Comparison of ENCODE assay signal across 8 cellular contexts in the genomic region with DNA sequence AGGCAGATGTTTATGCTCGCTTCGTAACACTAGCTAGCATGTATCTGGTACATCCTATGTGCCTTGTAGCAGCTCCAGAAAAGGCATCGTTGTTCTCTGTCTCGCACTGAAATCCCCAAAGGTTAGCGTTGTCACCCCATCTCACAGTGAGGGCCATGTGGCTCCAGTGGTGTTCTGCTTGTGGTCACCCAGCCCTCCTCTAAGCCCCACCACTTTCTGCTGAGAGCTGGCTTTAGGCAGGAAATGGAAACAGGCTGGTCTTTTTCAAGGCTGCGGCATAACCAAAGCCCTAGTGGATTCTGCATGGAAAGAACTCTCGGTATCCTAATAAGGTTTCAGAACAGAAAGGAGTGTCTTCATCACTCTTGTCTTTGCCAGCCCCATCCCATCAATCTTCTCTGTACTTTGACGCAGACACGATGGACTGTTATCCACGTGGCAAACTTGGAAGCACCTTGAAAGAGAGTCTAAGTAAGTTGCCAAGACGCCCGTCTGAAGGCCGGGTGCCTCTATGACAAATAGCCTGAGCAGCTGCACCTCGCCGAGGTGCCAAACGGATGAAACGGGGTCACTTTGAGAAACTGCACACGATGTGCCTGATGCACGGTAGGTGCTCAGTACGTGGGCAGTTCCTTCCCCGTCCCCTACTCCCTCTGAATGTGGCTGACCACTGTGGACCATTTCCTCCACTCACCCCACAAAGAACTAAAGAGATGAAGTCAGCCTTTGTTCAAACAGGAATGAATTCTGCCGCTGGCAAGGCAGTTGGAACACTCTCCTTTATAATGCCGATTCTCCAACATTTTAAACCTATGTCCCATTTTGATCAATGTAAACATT. TPM values are rescaled to one million over a fixed set of nuclear protein-coding genes. Genes with fewer than 3 reads are reported as not detected.
A peak's percentile ranks its signal among the peaks of the same experiment; 100 is the strongest.
DNase-seq lines count a peak whose midpoint lies in the region; ATAC-seq and TF ChIP-seq lines count a peak whose summit lies in the region.

No MANE protein-coding gene starts in this region.

- peak; percentile 16 to 60 for TF ChIP-seq POLR2A in gastrocnemius medialis (IDR thresholded peaks at IDR 0.05)

- peak overlapping the region; percentile 31 to 48 (median 34) for H3K4me3 ChIP-seq in gastrocnemius medialis

- TF ChIP-seq CTCF in gastrocnemius medialis (IDR thresholded peaks at IDR 0.05 in 4 of 5, conservative IDR thresholded peaks at IDR 0.05 in 1 of 5), result peak in 1 of 5 experiments; percentile 19

- DNase-seq in Kasumi-1 (lab: John Stamatoyannopoulos, UW), result peak; percentile 54 to 80
- DNase-seq in gastrocnemius medialis, result peak; percentile 90 to 97
- no peak for DNase-seq in NOMO-1 treated with dmso at 0.1 percent for 144 hours (lab: John Stamatoyannopoulos, UW; ENCODE audit: unreplicated experiment)
- no peak for DNase-seq in NCI-H128 (lab: John Stamatoyannopoulos, UW; ENCODE audit: unreplicated experiment)
- no peak for DNase-seq in OCI-M2 (lab: John Stamatoyannopoulos, UW; ENCODE audit: unreplicated experiment)

- H3K4me1 ChIP-seq in gastrocnemius medialis, result peaks cover 62 to 72% of the 10 kb centered on the region in 2 donors

- in situ Hi-C loops in gastrocnemius medialis (cut with MboI; ENCODE audit: low sequenced_read_pairs in 4 of 4), result no loop called here

- ATAC-seq in GM19438 (IDR thresholded peaks at IDR 0.05; ENCODE audit: low read depth, unreplicated experiment) (peak; percentile 29), esophagus mucosa (peak; percentile 43), gastrocnemius medialis (peak; percentile 82 to 86), GM18870 (IDR thresholded peaks at IDR 0.05; ENCODE audit: unreplicated experiment) (no peak)

- H3K9me3 ChIP-seq in gastrocnemius medialis, result no peaks in the 10 kb centered on the region

- H3K36me3 ChIP-seq in gastrocnemius medialis, result no peaks in the 10 kb centered on the region

- no peaks in the 10 kb centered on the region for H3K27me3 ChIP-seq in gastrocnemius medialis

- peak overlapping the region; percentile 91 to 94 (median 92) for H3K27ac ChIP-seq in gastrocnemius medialis

- intact Hi-C loops in gastrocnemius medialis (cut with DNase I; ENCODE audit: low total_unique reads), result loop anchor here (1.0 to 10.0 kb wide), 3 partner anchors 34 to 57 kb away; a partner anchor contains a TSS

RNA-seq across cellular contexts. Expression of a gene that starts 57.8 kb away (rescaled TPM):
- total RNA-seq in esophagus mucosa (25.5 TPM), gastrocnemius medialis (100 to 1,000 TPM in 2 of 4 donors, 10 to 100 TPM in 2; 66.9 to 128 (median 107) TPM)

Comparison
In these comparisons a context has a peak if more than half of its experiments do, and no peak if none do; other contexts are left out.
1. DNase-seq: peak in Kasumi-1 (2 of 2) and gastrocnemius medialis (2 of 2); none in NOMO-1 treated with dmso at 0.1 percent for 144 hours (single experiment), NCI-H128 (single experiment) and OCI-M2 (single experiment).